8 cellular contexts compared by ENCODE assay signal in the genomic region with DNA sequence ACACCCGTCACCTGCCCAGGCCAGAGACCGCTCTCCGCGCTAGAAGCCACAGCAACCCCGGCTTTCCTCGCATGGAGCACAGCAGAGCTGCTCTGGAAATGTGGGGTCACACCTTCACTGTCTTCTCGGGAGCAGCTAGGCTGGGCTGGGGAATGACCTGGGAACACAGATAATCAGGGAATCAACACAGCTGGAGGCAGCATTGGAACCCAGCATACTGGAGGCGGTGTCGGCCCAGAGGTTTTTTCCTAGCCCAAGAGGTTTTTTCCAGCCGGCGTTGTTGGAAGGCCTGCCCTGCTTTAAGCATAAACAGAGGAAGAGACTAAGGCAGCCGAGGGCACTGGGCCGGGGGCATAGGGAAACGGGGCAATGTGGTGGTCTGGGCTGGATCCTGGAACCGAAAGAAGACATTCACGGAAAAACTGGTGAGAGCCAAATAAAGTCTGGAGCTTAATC. TPM values are rescaled to one million over a fixed set of nuclear protein-coding genes. Genes with fewer than 3 reads are reported as not detected.
DNase-seq lines count a peak whose midpoint lies in the region; ATAC-seq and TF ChIP-seq lines count a peak whose summit lies in the region.

No MANE protein-coding gene starts in this region.

- H3K27me3 Mint-ChIP-seq in activated CD4-positive, alpha-beta T cell treated with anti-CD3 and anti-CD28 coated beads, Interleukin-2, amount 10 ng/mL, durations not matched to agents 7 days and 5 days, result no peaks in the 10 kb centered on the region
- H3K27me3 Mint-ChIP-seq in activated naive CD8-positive, alpha-beta T cell treated with anti-CD3 and anti-CD28 coated beads, Interleukin-2, amount 50 U/mL, for 24 hours, result no peaks in the 10 kb centered on the region
- H3K27me3 Mint-ChIP-seq in memory B cell, result no peaks in the 10 kb centered on the region

- TF ChIP-seq POLR2A in upper lobe of left lung (IDR thresholded peaks at IDR 0.05), result no peak

- no peak for TF ChIP-seq CTCF in upper lobe of left lung (IDR thresholded peaks at IDR 0.05)

- ATAC-seq in activated naive CD8-positive, alpha-beta T cell treated with anti-CD3 and anti-CD28 coated beads, Interleukin-2, amount 50 U/mL, for 24 hours, result peak; percentile 5
- ATAC-seq in memory B cell (ENCODE audit: low read depth) (no peak), upper lobe of left lung (ENCODE audit: low FRiP score in 2 of 2) (peak in 1 of 2 donors; percentile 43)

- H3K36me3 Mint-ChIP-seq in activated CD4-positive, alpha-beta T cell treated with anti-CD3 and anti-CD28 coated beads, Interleukin-2, amount 10 ng/mL, durations not matched to agents 7 days and 5 days (ENCODE audit: low read depth), result peaks cover 28% of the 10 kb centered on the region
- H3K36me3 Mint-ChIP-seq in activated naive CD8-positive, alpha-beta T cell treated with anti-CD3 and anti-CD28 coated beads, Interleukin-2, amount 50 U/mL, for 24 hours (ENCODE audit: low read depth), result peaks cover 18% of the 10 kb centered on the region
- H3K36me3 Mint-ChIP-seq in memory B cell, result peaks cover 5% of the 10 kb centered on the region

- H3K9me3 Mint-ChIP-seq in activated CD4-positive, alpha-beta T cell treated with anti-CD3 and anti-CD28 coated beads, Interleukin-2, amount 10 ng/mL, durations not matched to agents 7 days and 5 days, result peaks cover 2% of the 10 kb centered on the region
- no peaks in the 10 kb centered on the region for H3K9me3 Mint-ChIP-seq in activated naive CD8-positive, alpha-beta T cell treated with anti-CD3 and anti-CD28 coated beads, Interleukin-2, amount 50 U/mL, for 24 hours
- peaks cover 2% of the 10 kb centered on the region for H3K9me3 Mint-ChIP-seq in memory B cell

- TF ChIP-seq EP300 in upper lobe of left lung (IDR thresholded peaks at IDR 0.05), result no peak

- H3K27ac Mint-ChIP-seq in activated CD4-positive, alpha-beta T cell treated with anti-CD3 and anti-CD28 coated beads, Interleukin-2, amount 10 ng/mL, durations not matched to agents 7 days and 5 days, result peak overlapping the region; percentile 57
- H3K27ac Mint-ChIP-seq in activated naive CD8-positive, alpha-beta T cell treated with anti-CD3 and anti-CD28 coated beads, Interleukin-2, amount 50 U/mL, for 24 hours, result no peak overlapping the region
- H3K27ac Mint-ChIP-seq in memory B cell, result peak overlapping the region; percentile 89

- peaks cover 0 to 12% (median 11%) of the 10 kb centered on the region in 4 donors for H3K36me3 ChIP-seq in upper lobe of left lung

- no peak for DNase-seq in activated CD4-positive, alpha-beta T cell treated with anti-CD3 and anti-CD28 coated beads, Interleukin-2, amount 10 ng/mL, durations not matched to agents 7 days and 5 days
- no peak for DNase-seq in activated CD4-positive, alpha-beta T cell treated with anti-CD3 and anti-CD28 coated beads, Interleukin-2, amount 50 U/mL, for 48 hours
- DNase-seq in activated naive CD8-positive, alpha-beta T cell treated with anti-CD3 and anti-CD28 coated beads, Interleukin-2, amount 50 U/mL, for 24 hours, result no peak
- DNase-seq in memory B cell (ENCODE audit: low spot score in 2 of 2) (no peak), upper lobe of left lung (no peak), superior temporal gyrus (ENCODE audit: extremely low spot score) (no peak), CD1c-positive myeloid dendritic cell (ENCODE audit: extremely low spot score) (no peak), iPS-NIHi11 (ENCODE audit: low spot score) (no peak)

- H3K27me3 ChIP-seq in upper lobe of left lung, result no peaks in the 10 kb centered on the region

- H3K4me1 Mint-ChIP-seq in activated CD4-positive, alpha-beta T cell treated with anti-CD3 and anti-CD28 coated beads, Interleukin-2, amount 10 ng/mL, durations not matched to agents 7 days and 5 days, result peaks cover 30% of the 10 kb centered on the region
- H3K4me1 Mint-ChIP-seq in activated naive CD8-positive, alpha-beta T cell treated with anti-CD3 and anti-CD28 coated beads, Interleukin-2, amount 50 U/mL, for 24 hours, result peaks cover 21% of the 10 kb centered on the region
- peaks cover 13% of the 10 kb centered on the region for H3K4me1 Mint-ChIP-seq in memory B cell

- CTCF ChIA-PET in activated CD4-positive, alpha-beta T cell treated with anti-CD3 and anti-CD28 coated beads, Interleukin-2, amount 10 ng/mL, durations not matched to agents 7 days and 5 days (lab: Charles Lee), result interaction anchor here (1.2 to 2.0 kb wide), 5 partner anchors 11 to 22 kb away, joined by 4 to 6 read pairs (median 5); no protein-coding TSS in a partner anchor

- POLR2A ChIA-PET in activated CD4-positive, alpha-beta T cell treated with anti-CD3 and anti-CD28 coated beads, Interleukin-2, amount 10 ng/mL, durations not matched to agents 7 days and 5 days (lab: Charles Lee), result no interaction called here

- 55 to 75% methylated on average over 15 to 16 of the region's 16 CpGs for WGBS in upper lobe of left lung, 2 donors

- peak overlapping the region in 2 of 4 donors; percentile 64 to 66 for H3K4me3 ChIP-seq in upper lobe of left lung

- H3K4me1 ChIP-seq in upper lobe of left lung, result peaks cover 30 to 31% (median 30%) of the 10 kb centered on the region in 4 donors

- H3K27ac ChIP-seq in upper lobe of left lung, result peak overlapping the region; percentile 76 to 85 (median 80)

- H3K9me3 ChIP-seq in upper lobe of left lung, result no peaks in the 10 kb centered on the region

- peak overlapping the region; percentile 55 for H3K4me3 Mint-ChIP-seq in activated CD4-positive, alpha-beta T cell treated with anti-CD3 and anti-CD28 coated beads, Interleukin-2, amount 10 ng/mL, durations not matched to agents 7 days and 5 days
- peak overlapping the region; percentile 42 for H3K4me3 Mint-ChIP-seq in activated naive CD8-positive, alpha-beta T cell treated with anti-CD3 and anti-CD28 coated beads, Interleukin-2, amount 50 U/mL, for 24 hours
- H3K4me3 Mint-ChIP-seq in memory B cell, result peak overlapping the region; percentile 69

RNA-seq across cellular contexts. Expression of gene PLD6, which starts 0.8 kb away (rescaled TPM):
- 10 to 100 TPM; 10.9 to 11.8 TPM for total RNA-seq in activated CD4-positive, alpha-beta T cell treated with anti-CD3 and anti-CD28 coated beads, Interleukin-2, amount 10 ng/mL, durations not matched to agents 7 days and 5 days
- 1 to 10 TPM; 2.3 to 5.0 (median 3.4) TPM for total RNA-seq in upper lobe of left lung

RNA-seq across cellular contexts. Expression of gene FLCN, which starts 30.0 kb away (rescaled TPM):
- total RNA-seq in activated CD4-positive, alpha-beta T cell treated with anti-CD3 and anti-CD28 coated beads, Interleukin-2, amount 10 ng/mL, durations not matched to agents 7 days and 5 days, result 10 to 100 TPM; 39.4 to 48.0 TPM
- 100 to 1,000 TPM in 4 of 6 donors, 10 to 100 TPM in 2; 62.3 to 420 (median 103) TPM for total RNA-seq in upper lobe of left lung
